Comparison of ENCODE assay signal across 27 cellular contexts in the genomic region with DNA sequence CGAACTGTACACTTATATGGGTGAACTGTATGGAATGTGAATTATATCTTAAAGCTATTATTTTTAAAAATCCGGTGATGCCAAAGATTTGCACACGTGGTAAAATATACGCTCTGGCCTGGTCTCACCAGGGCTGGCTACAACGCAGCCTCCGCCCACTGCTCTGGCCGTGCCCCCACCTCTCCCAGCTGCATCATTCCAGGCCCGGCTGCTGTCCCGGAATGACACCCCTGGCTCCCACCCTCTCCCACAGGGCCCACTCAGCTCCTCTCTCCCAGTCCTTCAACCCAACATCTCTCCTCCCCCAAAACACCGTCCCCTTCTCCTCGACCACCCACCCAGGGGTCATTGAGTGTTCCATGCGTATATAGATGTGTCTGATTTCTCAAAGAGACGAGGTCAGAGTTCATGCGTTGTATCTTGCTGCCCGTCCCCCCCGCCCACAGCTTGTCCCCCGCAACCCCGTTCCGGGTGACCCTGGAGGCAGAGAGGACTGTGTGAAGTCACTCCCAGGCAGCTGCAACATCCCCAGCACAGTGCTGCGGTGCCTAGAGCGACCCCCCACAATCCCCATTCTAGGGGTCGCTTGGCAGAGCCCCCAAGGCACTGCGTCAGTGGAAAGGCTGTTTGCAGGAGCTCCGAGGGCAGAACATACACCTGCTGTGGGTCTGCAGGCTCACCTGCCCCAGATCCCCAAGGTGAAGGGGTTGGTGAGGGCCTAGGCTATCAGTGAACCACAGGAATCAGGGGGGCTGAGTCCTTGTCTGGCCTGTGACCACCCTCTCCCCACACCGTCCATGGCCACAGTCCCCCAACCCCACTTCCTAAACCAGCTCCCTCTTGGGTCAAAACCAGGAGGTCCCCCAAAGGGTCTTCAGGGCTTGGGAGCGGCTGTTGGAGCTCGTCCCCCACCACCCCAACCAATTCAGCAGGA. TPM values are rescaled to one million over a fixed set of nuclear protein-coding genes. Genes with fewer than 3 reads are reported as not detected.
DNase-seq lines count a peak whose midpoint lies in the region; TF ChIP-seq lines count a peak whose summit lies in the region.
"Had no signal": no experiment of that assay in that cellular context is flagged by ENCODE, and none has a peak within 500 bp of the region (broad histone marks: within the 10 kb centered on the region; RNA-seq: fewer than 3 reads in every experiment).

No MANE protein-coding gene starts in this region.

- H4K20me1 ChIP-seq in SK-N-SH (ENCODE audit: insufficient read depth), result peaks cover 49% of the 10 kb centered on the region

- no peak overlapping the region for H4K91ac ChIP-seq in mesenchymal stem cell (ENCODE audit: low read length)

- TF ChIP-seq POLR2A in spleen (IDR thresholded peaks at IDR 0.05), result no peak

- CTCF ChIA-PET in CD4-positive, alpha-beta memory T cell (lab: Charles Lee; ENCODE audit: partially characterized antibody), result interaction anchor here (1.7 to 2.0 kb wide), 3 partner anchors 14 to 34 kb away, joined by 5 read pairs; no protein-coding TSS in a partner anchor
- CTCF ChIA-PET in SK-N-SH (lab: Yijun Ruan, JAX), result interaction anchor here (1.1 to 3.1 kb wide), 5 partner anchors 12 to 98 kb away, joined by 3 to 21 read pairs (median 8); a partner anchor contains a TSS

- H3K23ac ChIP-seq in mesenchymal stem cell (ENCODE audit: low read length in 2 of 2), result no peak overlapping the region

- no peak for TF ChIP-seq CTCF in spleen (IDR thresholded peaks at IDR 0.05 in 8 of 11, conservative IDR thresholded peaks at IDR 0.05 in 3 of 11)
- TF ChIP-seq CTCF in SK-N-SH (IDR thresholded peaks at IDR 0.05), result no peak

- H3K4me2 ChIP-seq in mesenchymal stem cell (ENCODE audit: low read length, poor library complexity, severe bottlenecking), result no peak overlapping the region
- no peak overlapping the region for H3K4me2 ChIP-seq in SK-N-SH

- H4K8ac ChIP-seq in mesenchymal stem cell (ENCODE audit: low read length), result peak overlapping the region; percentile 47

- DNase-seq in CD4-positive, alpha-beta memory T cell, result no peak
- DNase-seq in mesenchymal stem cell (no peak), spleen (peak; percentile 51), midbrain (lab: John Stamatoyannopoulos, UW) (no peak), UCSD-AML1 (lab: John Stamatoyannopoulos, UW; ENCODE audit: unreplicated experiment) (no peak), SK-N-SH (no peak)
- DNase-seq: activated CD4-positive, alpha-beta T cell treated with anti-CD3 and anti-CD28 coated beads for 48 hours; activated naive CD4-positive, alpha-beta T cell; activated T-cell treated with anti-CD3 and anti-CD28 coated beads, Interleukin-2, amount 50 U/mL, for 48 hours; brain microvascular endothelial cell; CD8-positive, alpha-beta T cell; effector CD4-positive, alpha-beta T cell; EL; GOT3; HFFc6; immature natural killer cell; mesendoderm; NCI-H1694; NCI-H446; NCI-H774; Peyer's patch; SJCRH30; T1000 had no signal

- H2BK120ac ChIP-seq in mesenchymal stem cell (ENCODE audit: low read depth, low read length), result no peak overlapping the region

- peaks cover 14% of the 10 kb centered on the region for H3K4me1 ChIP-seq in CD4-positive, alpha-beta memory T cell (ENCODE audit: insufficient read depth, low read length)
- peaks cover 21% of the 10 kb centered on the region for H3K4me1 ChIP-seq in mesenchymal stem cell (ENCODE audit: control insufficient read depth, insufficient read depth, low read depth, low read length)
- peaks cover 0 to 60% (median 17%) of the 10 kb centered on the region in 6 donors for H3K4me1 ChIP-seq in spleen
- H3K4me1 ChIP-seq in SK-N-SH (ENCODE audit: control insufficient read depth in 1 of 2, insufficient read depth in 2 of 2, low read depth in 1 of 2, low read length in 1 of 2), result peaks cover 10 to 59% of the 10 kb centered on the region in 2 experiments; a peak in 2 of 4 replicates
- H3K4me1 ChIP-seq: prostate gland had no signal

- peaks cover 32 to 55% (median 42%) of the 10 kb centered on the region in 4 donors for H3K4me1 Mint-ChIP-seq in CD4-positive, alpha-beta memory T cell

- H3K9me2 ChIP-seq in SK-N-SH, result no peaks in the 10 kb centered on the region

- H3K9me3 ChIP-seq in CD4-positive, alpha-beta memory T cell (ENCODE audit: control insufficient read depth in 1 of 2, low read length in 2 of 2), result peaks cover 0 to 8% of the 10 kb centered on the region in 2 donors
- peaks cover 8% of the 10 kb centered on the region for H3K9me3 ChIP-seq in mesenchymal stem cell (ENCODE audit: control insufficient read depth, low read length)
- peaks cover 6 to 17% (median 15%) of the 10 kb centered on the region in 8 donors for H3K9me3 ChIP-seq in spleen
- peaks cover 8% of the 10 kb centered on the region; the same call in 1 of the 2 replicates for H3K9me3 ChIP-seq in SK-N-SH
- H3K9me3 ChIP-seq: prostate gland had no signal

- H3K27ac ChIP-seq in CD4-positive, alpha-beta memory T cell (ENCODE audit: low read depth, low read length), result no peak overlapping the region
- H3K27ac ChIP-seq in cingulate gyrus (ENCODE audit: low read depth, low read length) (peak overlapping the region; percentile 11), mesenchymal stem cell (ENCODE audit: low read length, poor library complexity, severe bottlenecking) (no peak overlapping the region), spleen (no peak overlapping the region), SK-N-SH (ENCODE audit: low read depth in 2 of 2, low read length in 1 of 2) (no peak overlapping the region; a peak in 1 of 4 replicates)
- H3K27ac ChIP-seq: brain microvascular endothelial cell, Peyer's patch, prostate gland, SJCRH30 had no signal

- H3K79me2 ChIP-seq in SK-N-SH (ENCODE audit: insufficient read depth), result peaks cover 11% of the 10 kb centered on the region

- no peaks in the 10 kb centered on the region for H3K27me3 ChIP-seq in CD4-positive, alpha-beta memory T cell (ENCODE audit: insufficient read depth, low read length)
- no peaks in the 10 kb centered on the region for H3K27me3 ChIP-seq in mesenchymal stem cell (ENCODE audit: control insufficient read depth in 1 of 2, insufficient read depth in 1 of 2, low read length in 2 of 2)
- no peaks in the 10 kb centered on the region for H3K27me3 ChIP-seq in spleen (replicated peaks in 1 of 7)
- H3K27me3 ChIP-seq in SK-N-SH (ENCODE audit: insufficient read depth), result no peaks in the 10 kb centered on the region
- H3K27me3 ChIP-seq: brain microvascular endothelial cell, Peyer's patch, SJCRH30 had no signal

- H3K9me3 Mint-ChIP-seq in CD4-positive, alpha-beta memory T cell, result peaks cover 0 to 20% (median 15%) of the 10 kb centered on the region in 8 donors

- no peak overlapping the region for H3K14ac ChIP-seq in mesenchymal stem cell (ENCODE audit: low read length in 2 of 2)

- no peak overlapping the region for H2AK5ac ChIP-seq in mesenchymal stem cell (ENCODE audit: low read length, severe bottlenecking)

- H3K4me3 ChIP-seq in CD4-positive, alpha-beta memory T cell (ENCODE audit: low read length in 2 of 2), result no peak overlapping the region
- H3K4me3 ChIP-seq in mesenchymal stem cell (ENCODE audit: insufficient read depth in 1 of 2, low read depth in 1 of 2, low read length in 2 of 2) (no peak overlapping the region), spleen (no peak overlapping the region), SK-N-SH (ENCODE audit: low read depth in 2 of 2, low read length in 1 of 2) (no peak overlapping the region)
- H3K4me3 ChIP-seq: Peyer's patch, prostate gland, SJCRH30 had no signal

- H3K18ac ChIP-seq in mesenchymal stem cell (ENCODE audit: low read depth in 1 of 2, low read length in 2 of 2), result no peak overlapping the region

- H2BK12ac ChIP-seq in mesenchymal stem cell (ENCODE audit: low read length in 2 of 2), result no peak overlapping the region

- peaks cover 80% of the 10 kb centered on the region for H3K79me1 ChIP-seq in mesenchymal stem cell (replicated peaks; ENCODE audit: low read length, poor library complexity, severe bottlenecking)

- no peaks in the 10 kb centered on the region for H3K36me3 ChIP-seq in CD4-positive, alpha-beta memory T cell (ENCODE audit: insufficient read depth, low read length)
- H3K36me3 ChIP-seq in mesenchymal stem cell (ENCODE audit: control insufficient read depth in 1 of 2, insufficient read depth in 2 of 2, low read depth in 1 of 2, low read length in 2 of 2) (peaks cover 9 to 32% of the 10 kb centered on the region in 2 experiments), spleen (peaks cover 0 to 21% (median 12%) of the 10 kb centered on the region in 6 donors), SK-N-SH (replicated peaks in 1 of 2; ENCODE audit: control insufficient read depth in 1 of 2, insufficient read depth in 2 of 2, low read length in 1 of 2) (peaks cover 0 to 13% of the 10 kb centered on the region in 2 experiments)
- H3K36me3 ChIP-seq: brain microvascular endothelial cell, Peyer's patch, SJCRH30 had no signal

- 95% methylated on average over 27 of the region's 27 CpGs for WGBS in mesenchymal stem cell
- WGBS in spleen, 5 donors, result 84 to 93% (median 92%) methylated on average over 27 of the region's 27 CpGs
- WGBS in SK-N-SH (ENCODE audit: low lambda C conversion rate), result 91% methylated on average over 24 of the region's 27 CpGs

- no peak overlapping the region for H2BK5ac ChIP-seq in mesenchymal stem cell (ENCODE audit: low read depth, low read length, poor library complexity, severe bottlenecking)

- POLR2A ChIA-PET in CD4-positive, alpha-beta memory T cell (lab: Charles Lee; ENCODE audit: partially characterized antibody), result interaction anchor here (0.6 to 2.3 kb wide), 4 partner anchors 14 to 490 kb away, joined by 3 to 12 read pairs (median 4); no protein-coding TSS in a partner anchor
- POLR2A ChIA-PET in SK-N-SH (lab: Yijun Ruan, JAX), result interaction anchor here (0.9 to 1.9 kb wide), 2 partner anchors 14 to 71 kb away, joined by 3 to 4 read pairs; no protein-coding TSS in a partner anchor

- no peak overlapping the region for H3K4ac ChIP-seq in mesenchymal stem cell (ENCODE audit: low read depth in 1 of 2, low read length in 2 of 2)

- TF ChIP-seq RAD21 in SK-N-SH (IDR thresholded peaks at IDR 0.05; ENCODE audit: low read length), result no peak

- no peak overlapping the region for H2BK15ac ChIP-seq in mesenchymal stem cell (ENCODE audit: low read depth, poor library complexity, severe bottlenecking)

- H3K4me3 Mint-ChIP-seq in CD4-positive, alpha-beta memory T cell, result peak overlapping the region in 1 of 8 donors; percentile 10
- H3K4me3 Mint-ChIP-seq: CD8-positive, alpha-beta T cell; HFFc6; IgD-negative memory B cell; immature natural killer cell; stimulated activated memory B cell treated with anti-CD40 and anti-IgM and Interleukin-4, amounts not matched to agents 10 μg/mL and 1 μg/mL and 100 μg/mL, for 72 hours had no signal

- no peak for TF ChIP-seq EP300 in SK-N-SH (IDR thresholded peaks at IDR 0.05; ENCODE audit: borderline replicate concordance in 1 of 2, low read depth in 1 of 2, low read length in 1 of 2)

- no peak overlapping the region for H2AFZ ChIP-seq in mesenchymal stem cell (ENCODE audit: low read depth, low read length)
- no peak overlapping the region for H2AFZ ChIP-seq in SK-N-SH (ENCODE audit: low read depth)

- intact Hi-C loops in CD4-positive, alpha-beta memory T cell (cut with micrococcal nuclease), result no loop called here
- intact Hi-C loops in spleen (cut with DNase I; ENCODE audit: low total_unique reads), result no loop called here

- H3K27ac Mint-ChIP-seq in CD4-positive, alpha-beta memory T cell, result peak overlapping the region in 4 of 7 donors; percentile 19 to 81 (median 31)
- H3K27ac Mint-ChIP-seq: CD8-positive, alpha-beta T cell; HFFc6; stimulated activated memory B cell treated with anti-CD40 and anti-IgM and Interleukin-4, amounts not matched to agents 10 μg/mL and 1 μg/mL and 100 μg/mL, for 72 hours had no signal

- no peaks in the 10 kb centered on the region for H3F3A ChIP-seq in SK-N-SH (replicated peaks; ENCODE audit: insufficient read depth)

- no peaks in the 10 kb centered on the region for H3K27me3 Mint-ChIP-seq in CD4-positive, alpha-beta memory T cell
- H3K27me3 Mint-ChIP-seq: IgD-negative memory B cell; stimulated activated memory B cell treated with anti-CD40 and anti-IgM and Interleukin-4, amounts not matched to agents 10 μg/mL and 1 μg/mL and 100 μg/mL, for 72 hours had no signal

- no peak overlapping the region for H3K9ac ChIP-seq in mesenchymal stem cell (ENCODE audit: low read length)
- no peak overlapping the region for H3K9ac ChIP-seq in SK-N-SH

- peaks cover 20 to 29% of the 10 kb centered on the region in 2 donors for H3K36me3 Mint-ChIP-seq in CD4-positive, alpha-beta memory T cell

RNA-seq across cellular contexts. Expression of a gene that starts 13.3 kb away (rescaled TPM):
- total RNA-seq in CD4-positive, alpha-beta memory T cell, result 10 to 100 TPM; 62.2 to 71.6 TPM
- polyA plus RNA-seq in CD4-positive, alpha-beta memory T cell, result 10 to 100 TPM in 1 of 2 donors, 1 to 10 TPM in 1; 7.5 to 14.6 TPM
- 10.8 TPM for polyA plus RNA-seq in mesenchymal stem cell (2013, experiment 1 of 2)
- polyA plus RNA-seq in mesenchymal stem cell (2013, experiment 2 of 2), result 10.1 TPM
- total RNA-seq in spleen, result 10 to 100 TPM; 28.4 to 64.6 (median 42.0) TPM
- polyA plus RNA-seq in spleen (10 to 100 TPM in 2 of 3 donors, 1 to 10 TPM in 1; 9.0 to 17.1 (median 10.5) TPM), SK-N-SH (2012; rRNA removed) (5.5 and 5.6 TPM in 2 replicates)
- polyA plus RNA-seq in SK-N-SH (2012; cell fraction: cytosol; rRNA removed), result 2.3 and 2.6 TPM in 2 replicates
- 18.6 and 20.2 TPM in 2 replicates for polyA plus RNA-seq in SK-N-SH (2012; cell fraction: nucleus; rRNA removed)
